8 cellular contexts compared by ENCODE assay signal in genomic region chr10:115355162-115355760, GRCh38.
DNase-seq lines count a peak whose midpoint lies in the region; ATAC-seq and TF ChIP-seq lines count a peak whose summit lies in the region.

No MANE protein-coding gene starts in this region.

- H2AFZ ChIP-seq in GM23248: no peak overlapping the region
- H2AFZ ChIP-seq in parathyroid adenoma: no peak overlapping the region

- no peak overlapping the region for H3K4me2 ChIP-seq in GM23248 (ENCODE audit: unreplicated experiment)
- no peak overlapping the region for H3K4me2 ChIP-seq in parathyroid adenoma (ENCODE audit: low read length)

- TF ChIP-seq CTCF in heart right ventricle (IDR thresholded peaks at IDR 0.05): peak; percentile 11 to 57 (median 49)
- peak in 1 of 2 donors; percentile 57 for TF ChIP-seq CTCF in right atrium auricular region (IDR thresholded peaks at IDR 0.05)
- peak; percentile 70 for TF ChIP-seq CTCF in RWPE1 (conservative IDR thresholded peaks at IDR 0.05; ENCODE audit: low read depth)
- peak; percentile 28 to 45 (median 44) for TF ChIP-seq CTCF in esophagus muscularis mucosa (IDR thresholded peaks at IDR 0.05)
- peak; percentile 77 for TF ChIP-seq CTCF in parathyroid adenoma (IDR thresholded peaks at IDR 0.05)

- H3K27me3 ChIP-seq in heart right ventricle (no peaks in the 10 kb centered on the region), right atrium auricular region (no peaks in the 10 kb centered on the region), GM23248 (replicated peaks; ENCODE audit: insufficient read depth) (no peaks in the 10 kb centered on the region), esophagus muscularis mucosa (no peaks in the 10 kb centered on the region), parathyroid adenoma (ENCODE audit: control insufficient read depth, insufficient read depth, low read length) (no peaks in the 10 kb centered on the region)
- H3K27me3 ChIP-seq in effector memory CD4-positive, alpha-beta T cell (replicated peaks; ENCODE audit: control insufficient read depth, insufficient read depth, low read length, poor library complexity, severe bottlenecking): no peaks in the 10 kb centered on the region

- H3K79me2 ChIP-seq in GM23248 (ENCODE audit: insufficient read depth) (no peaks in the 10 kb centered on the region), parathyroid adenoma (no peaks in the 10 kb centered on the region)

- no peaks in the 10 kb centered on the region for H3K9me2 ChIP-seq in GM23248 (ENCODE audit: insufficient read depth)

- H3K4me3 ChIP-seq in heart right ventricle: no peak overlapping the region
- H3K4me3 ChIP-seq in right atrium auricular region: no peak overlapping the region
- no peak overlapping the region for H3K4me3 ChIP-seq in GM23248
- no peak overlapping the region for H3K4me3 ChIP-seq in esophagus muscularis mucosa
- H3K4me3 ChIP-seq in parathyroid adenoma (ENCODE audit: low read depth, low read length): no peak overlapping the region
- H3K4me3 ChIP-seq in effector memory CD4-positive, alpha-beta T cell (ENCODE audit: insufficient read depth, low read depth, low read length, poor library complexity, severe bottlenecking): no peak overlapping the region

- 3 to 8% methylated on average over 2 of the region's 2 CpGs for WGBS in heart right ventricle, 2 donors
- 7 to 9% methylated on average over 2 of the region's 2 CpGs for WGBS in GM23248 (ENCODE audit: low coverage in 1 of 2, low lambda C conversion rate in 2 of 2, missing lambda C conversion rate in 2 of 2), 2 experiments
- WGBS in esophagus muscularis mucosa: 8% methylated on average over 2 of the region's 2 CpGs

- POLR2A ChIA-PET in RWPE1 (lab: Yijun Ruan, JAX; ENCODE audit: low non-redundant PET): no interaction called here

- TF ChIP-seq EP300 in esophagus muscularis mucosa (IDR thresholded peaks at IDR 0.05): no peak

- H3K36me3 ChIP-seq in heart right ventricle (no peaks in the 10 kb centered on the region), right atrium auricular region (no peaks in the 10 kb centered on the region), GM23248 (ENCODE audit: low read depth) (no peaks in the 10 kb centered on the region), esophagus muscularis mucosa (no peaks in the 10 kb centered on the region), parathyroid adenoma (ENCODE audit: control insufficient read depth, insufficient read depth, low read length) (no peaks in the 10 kb centered on the region)
- no peaks in the 10 kb centered on the region for H3K36me3 ChIP-seq in effector memory CD4-positive, alpha-beta T cell (ENCODE audit: control insufficient read depth, insufficient read depth, low read length)

- no peaks in the 10 kb centered on the region for H3F3A ChIP-seq in GM23248 (ENCODE audit: insufficient read depth)

- H3K27ac ChIP-seq in heart right ventricle: no peak overlapping the region
- no peak overlapping the region for H3K27ac ChIP-seq in right atrium auricular region
- H3K27ac ChIP-seq in GM23248: no peak overlapping the region
- H3K27ac ChIP-seq in RWPE1: no peak overlapping the region
- no peak overlapping the region for H3K27ac ChIP-seq in esophagus muscularis mucosa (replicated peaks in 1 of 4)
- no peak overlapping the region for H3K27ac ChIP-seq in parathyroid adenoma
- no peak overlapping the region for H3K27ac ChIP-seq in effector memory CD4-positive, alpha-beta T cell (ENCODE audit: insufficient read depth, low read length, poor library complexity, severe bottlenecking)

- H3K9me3 ChIP-seq in heart right ventricle (peaks cover 0 to 17% (median 0%) of the 10 kb centered on the region in 11 donors), right atrium auricular region (no peaks in the 10 kb centered on the region), GM23248 (ENCODE audit: low read depth) (no peaks in the 10 kb centered on the region), esophagus muscularis mucosa (no peaks in the 10 kb centered on the region), parathyroid adenoma (ENCODE audit: control insufficient read depth, low read length) (no peaks in the 10 kb centered on the region)
- H3K9me3 ChIP-seq in effector memory CD4-positive, alpha-beta T cell (ENCODE audit: control insufficient read depth, low read length): no peaks in the 10 kb centered on the region

- intact Hi-C loops in heart right ventricle (cut with DNase I) (loop anchor here in 7 of 10 donors (5.0 to 10.0 kb wide), 2 partner anchors 1030 to 1032 kb away; no protein-coding TSS in a partner anchor), esophagus muscularis mucosa (cut with DNase I) (loop anchor here (10.0 kb wide), 1 partner anchor 1030 kb away; no protein-coding TSS in a partner anchor)

- no peaks in the 10 kb centered on the region for H4K20me1 ChIP-seq in GM23248 (ENCODE audit: insufficient read depth)

- DNase-seq in heart right ventricle (no peak), right atrium auricular region (ENCODE audit: low spot score) (no peak), GM23248 (peak; percentile 67), LHCN-M2 (ENCODE audit: low read depth) (peak; percentile 70), RWPE1 (ENCODE audit: low spot score) (peak; percentile 65), esophagus muscularis mucosa (ENCODE audit: extremely low spot score) (no peak)
- no peak for DNase-seq in effector memory CD4-positive, alpha-beta T cell

- no peak overlapping the region for H3K9ac ChIP-seq in GM23248
- H3K9ac ChIP-seq in parathyroid adenoma: no peak overlapping the region

- no peaks in the 10 kb centered on the region for H3K4me1 ChIP-seq in heart right ventricle
- no peaks in the 10 kb centered on the region for H3K4me1 ChIP-seq in right atrium auricular region
- H3K4me1 ChIP-seq in GM23248 (ENCODE audit: insufficient read depth): no peaks in the 10 kb centered on the region
- no peaks in the 10 kb centered on the region for H3K4me1 ChIP-seq in esophagus muscularis mucosa
- no peaks in the 10 kb centered on the region for H3K4me1 ChIP-seq in parathyroid adenoma
- H3K4me1 ChIP-seq in effector memory CD4-positive, alpha-beta T cell (ENCODE audit: control insufficient read depth, insufficient read depth, low read length, poor library complexity, severe bottlenecking): no peaks in the 10 kb centered on the region

- no peak for TF ChIP-seq POLR2A in esophagus muscularis mucosa (IDR thresholded peaks at IDR 0.05; ENCODE audit: low read depth)

- peak in 1 of 8 donors; percentile 53 for ATAC-seq in heart right ventricle

- CTCF ChIA-PET in RWPE1 (lab: Yijun Ruan, JAX): interaction anchor here (0.6 kb wide), 1 partner anchor 910 kb away, joined by 5 read pairs; no protein-coding TSS in a partner anchor

- in situ Hi-C loops in GM23248 (cut with MboI): no loop called here

Comparison
In these comparisons a context has a peak if more than half of its experiments do, and no peak if none do; other contexts are left out.
1. DNase-seq: peak in GM23248 (single experiment), LHCN-M2 (single experiment) and RWPE1 (single experiment); none in heart right ventricle (0 of 2), right atrium auricular region (single experiment), esophagus muscularis mucosa (single experiment) and effector memory CD4-positive, alpha-beta T cell (0 of 3).